ENCODE assay signal across 16 cellular contexts in the genomic region with DNA sequence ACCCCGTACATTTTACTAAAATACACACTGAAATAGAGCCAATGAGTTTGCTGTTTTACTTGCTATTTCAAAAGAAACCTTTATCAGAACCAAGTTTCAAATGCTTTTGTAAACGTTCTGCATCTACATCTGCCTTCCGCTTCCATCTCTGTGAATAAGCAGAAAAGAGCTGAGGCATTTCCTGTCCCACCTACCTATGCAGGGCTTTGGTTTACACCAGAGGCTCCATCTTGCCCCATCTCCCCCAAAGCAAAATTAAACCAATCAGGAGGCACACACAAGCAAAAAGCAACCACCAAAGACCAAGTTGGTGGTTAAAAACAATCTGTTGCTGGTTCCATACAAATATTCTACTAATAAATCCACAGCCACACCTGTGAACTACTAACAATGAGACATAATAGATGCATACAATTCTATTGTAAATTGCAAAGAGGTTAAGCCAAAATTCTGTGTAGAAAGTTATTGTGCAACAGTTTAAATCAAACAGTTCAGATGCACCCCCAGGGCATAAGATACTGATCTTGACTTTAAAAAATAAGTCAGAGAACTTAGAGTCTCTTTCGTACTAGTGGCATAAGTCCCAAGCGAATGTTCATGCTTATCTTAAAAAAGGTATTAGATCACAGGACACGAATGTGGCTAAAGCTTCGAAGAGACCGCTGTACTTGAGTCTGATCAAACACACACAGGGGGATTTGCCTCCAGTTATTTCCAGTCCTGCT.
"Had no signal": no experiment of that assay in that cellular context is flagged by ENCODE, and none has a peak within 500 bp of the region (broad histone marks: within the 10 kb centered on the region; RNA-seq: fewer than 3 reads in every experiment).

No MANE protein-coding gene starts in this region.

- H3K9me3 ChIP-seq: left lung, prostate gland, spleen had no signal

- H3K27ac Mint-ChIP-seq: activated naive CD4-positive, alpha-beta T cell treated with anti-CD3 and anti-CD28 coated beads, Interleukin-2, amount 10 ng/mL, durations not matched to agents 7 days and 5 days; activated T-cell treated with anti-CD3 and anti-CD28 coated beads, Interleukin-2, amount 50 U/mL, for 72 hours had no signal

- DNase-seq: activated effector memory CD4-positive, alpha-beta T cell treated with Interleukin-2 at 50 U/mL for 16 hours; activated naive CD4-positive, alpha-beta T cell treated with anti-CD3 and anti-CD28 coated beads, Interleukin-2, amount 10 ng/mL, durations not matched to agents 7 days and 5 days; activated T-cell treated with anti-CD3 and anti-CD28 coated beads, Interleukin-2, amount 50 U/mL, for 72 hours; amygdala; effector CD4-positive, alpha-beta T cell; foreskin keratinocyte; left lung; midbrain; spleen; stimulated activated CD4-positive, alpha-beta T cell treated with anti-CD3 and anti-CD28 coated beads, Interleukin-4, amount 100 ng/mL, for 1 hour; stimulated activated naive CD4-positive, alpha-beta T cell; T-helper 9 cell had no signal

- H3K27me3 Mint-ChIP-seq: activated naive CD4-positive, alpha-beta T cell treated with anti-CD3 and anti-CD28 coated beads, Interleukin-2, amount 10 ng/mL, durations not matched to agents 7 days and 5 days; natural killer cell treated with Interleukin-12 subunit alpha and Interleukin-12 subunit beta and Interleukin-15 and Interleukin-18, amount 100 ng/mL, for 72 hours had no signal

- FAIRE-seq: urothelium cell line had no signal

- H3K27ac ChIP-seq: foreskin keratinocyte, left lung, spleen had no signal

- H3K4me3 Mint-ChIP-seq: activated naive CD4-positive, alpha-beta T cell treated with anti-CD3 and anti-CD28 coated beads, Interleukin-2, amount 10 ng/mL, durations not matched to agents 7 days and 5 days; activated T-cell treated with anti-CD3 and anti-CD28 coated beads, Interleukin-2, amount 50 U/mL, for 72 hours; natural killer cell treated with Interleukin-12 subunit alpha and Interleukin-12 subunit beta and Interleukin-15 and Interleukin-18, amount 100 ng/mL, for 72 hours had no signal

- H3K36me3 Mint-ChIP-seq: activated naive CD4-positive, alpha-beta T cell treated with anti-CD3 and anti-CD28 coated beads, Interleukin-2, amount 10 ng/mL, durations not matched to agents 7 days and 5 days; natural killer cell treated with Interleukin-12 subunit alpha and Interleukin-12 subunit beta and Interleukin-15 and Interleukin-18, amount 100 ng/mL, for 72 hours had no signal

- H3K36me3 ChIP-seq: left lung, prostate gland, spleen had no signal

- H3K9me3 Mint-ChIP-seq: activated naive CD4-positive, alpha-beta T cell treated with anti-CD3 and anti-CD28 coated beads, Interleukin-2, amount 10 ng/mL, durations not matched to agents 7 days and 5 days; activated T-cell treated with anti-CD3 and anti-CD28 coated beads, Interleukin-2, amount 50 U/mL, for 72 hours; natural killer cell treated with Interleukin-12 subunit alpha and Interleukin-12 subunit beta and Interleukin-15 and Interleukin-18, amount 100 ng/mL, for 72 hours had no signal

- H3K4me3 ChIP-seq: left lung, lung, prostate gland, spleen had no signal

- H3K27me3 ChIP-seq: foreskin keratinocyte had no signal

- ATAC-seq: activated T-cell treated with anti-CD3 and anti-CD28 coated beads, Interleukin-2, amount 50 U/mL, for 72 hours; foreskin keratinocyte; left lung; natural killer cell treated with Interleukin-12 subunit alpha and Interleukin-12 subunit beta and Interleukin-15 and Interleukin-18, amount 100 ng/mL, for 72 hours had no signal

- H3K4me1 ChIP-seq: left lung, prostate gland, spleen had no signal
